18 cellular contexts compared by ENCODE assay signal in the genomic region with DNA sequence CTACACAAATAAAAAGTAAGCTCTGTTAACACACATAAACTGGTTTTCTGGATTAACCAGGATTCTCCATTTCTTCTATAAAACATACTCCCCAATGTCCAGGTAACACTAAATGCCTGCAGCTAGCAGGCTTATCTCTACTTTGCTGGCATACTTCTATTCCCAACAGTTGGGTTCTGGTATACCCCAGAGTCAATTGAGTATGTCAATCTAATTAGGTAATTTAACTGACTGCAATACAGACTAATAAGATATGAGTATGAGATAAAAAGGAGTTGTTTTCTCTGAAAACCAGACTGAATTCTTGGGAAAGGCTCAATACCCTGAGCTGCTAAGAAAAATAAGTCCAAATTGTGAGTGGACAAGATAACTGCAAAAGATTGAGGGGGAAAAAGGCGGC. TPM values are rescaled to one million over a fixed set of nuclear protein-coding genes. Genes with fewer than 3 reads are reported as not detected.
A peak's percentile ranks its signal among the peaks of the same experiment; 100 is the strongest.
DNase-seq lines count a peak whose midpoint lies in the region; ATAC-seq and TF ChIP-seq lines count a peak whose summit lies in the region.
"Had no signal": no experiment of that assay in that cellular context is flagged by ENCODE, and none has a peak within 500 bp of the region (broad histone marks: within the 10 kb centered on the region; RNA-seq: fewer than 3 reads in every experiment).

No MANE protein-coding gene starts in this region.

- H3K4me2 ChIP-seq in MM.1S (ENCODE audit: low read depth, low read length): peak overlapping the region; percentile 16; the same call in 1 of the 2 replicates
- H3K4me2 ChIP-seq: BLaER1 treated with 17β-estradiol and CSF1 and Interleukin-3, amounts not matched to agents 10 nM and 100 nM; PC-9 had no signal

- no peak overlapping the region for H3K4me3 ChIP-seq in MM.1S (ENCODE audit: low read length)
- H3K4me3 ChIP-seq in gastroesophageal sphincter: no peak overlapping the region
- H3K4me3 ChIP-seq in sigmoid colon: no peak overlapping the region
- H3K4me3 ChIP-seq: A549; BLaER1 treated with 17β-estradiol and CSF1 and Interleukin-3, amounts not matched to agents 10 nM and 100 nM; PC-9; SK-N-MC had no signal

- H3K79me2 ChIP-seq in MM.1S (ENCODE audit: low read length): no peaks in the 10 kb centered on the region

- TF ChIP-seq CTCF in MM.1S (IDR thresholded peaks at IDR 0.05; ENCODE audit: low read length) (no peak), VCaP (conservative IDR thresholded peaks at IDR 0.05) (no peak), gastroesophageal sphincter (IDR thresholded peaks at IDR 0.05) (no peak), sigmoid colon (IDR thresholded peaks at IDR 0.05) (no peak), type B pancreatic cell (conservative IDR thresholded peaks at IDR 0.05) (no peak)

- DNase-seq in MM.1S (no peak), sigmoid colon (no peak), MV-4-11 (lab: John Stamatoyannopoulos, UW) (no peak), NCI-H146 (lab: John Stamatoyannopoulos, UW) (no peak), type B pancreatic cell (ENCODE audit: extremely low spot score, unreplicated experiment) (no peak), hepatic stellate cell (ENCODE audit: low spot score) (no peak)
- DNase-seq: DMS 273 treated with DMSO at 0.1 percent for 48 hours, GDM1, GOT3, NCI-H1930, NCI-H2171 treated with DMSO at 0.1 percent for 48 hours, NCI-H446 treated with DMSO at 0.1 percent for 48 hours, PC-9 had no signal

- no peaks in the 10 kb centered on the region for H3F3A ChIP-seq in MM.1S (ENCODE audit: insufficient read depth, low read length)

- TF ChIP-seq POLR2A in gastroesophageal sphincter (IDR thresholded peaks at IDR 0.05): no peak
- no peak for TF ChIP-seq POLR2A in sigmoid colon (IDR thresholded peaks at IDR 0.05)

- no peaks in the 10 kb centered on the region for H4K20me1 ChIP-seq in MM.1S (ENCODE audit: insufficient read depth, low read length)
- H4K20me1 ChIP-seq: BLaER1 treated with 17β-estradiol and CSF1 and Interleukin-3, amounts not matched to agents 10 nM and 100 nM had no signal

- H3K27me3 ChIP-seq in MM.1S (replicated peaks; ENCODE audit: insufficient read depth, low read length) (no peaks in the 10 kb centered on the region), gastroesophageal sphincter (no peaks in the 10 kb centered on the region), sigmoid colon (no peaks in the 10 kb centered on the region)
- H3K27me3 ChIP-seq: BLaER1 treated with 17β-estradiol and CSF1 and Interleukin-3, amounts not matched to agents 10 nM and 100 nM had no signal

- whole genome bisulfite sequencing in gastroesophageal sphincter (ENCODE audit: low coverage in 1 of 2), 2 donors: 93% methylated on average over 1 of the region's 1 CpG; no CpG with 5 or more reads in 1 of the 2 donors
- 94 to 95% methylated on average over 1 of the region's 1 CpG for WGBS in sigmoid colon, 2 donors

- H3K27me3 Mint-ChIP-seq in type B pancreatic cell: no peaks in the 10 kb centered on the region

- no peaks in the 10 kb centered on the region for H3K9me3 ChIP-seq in MM.1S (replicated peaks; ENCODE audit: insufficient read depth, low read length)
- no peaks in the 10 kb centered on the region for H3K9me3 ChIP-seq in gastroesophageal sphincter
- H3K9me3 ChIP-seq in sigmoid colon: no peaks in the 10 kb centered on the region
- H3K9me3 ChIP-seq: A549; BLaER1 treated with 17β-estradiol and CSF1 and Interleukin-3, amounts not matched to agents 10 nM and 100 nM had no signal

- H3K27ac ChIP-seq in MM.1S (ENCODE audit: low read length) (no peak overlapping the region), VCaP (peak overlapping the region; percentile 86), gastroesophageal sphincter (peak overlapping the region; percentile 92 to 99 (median 96)), sigmoid colon (peak overlapping the region; percentile 91 to 99 (median 94))
- H3K27ac ChIP-seq: BLaER1 treated with 17β-estradiol and CSF1 and Interleukin-3, amounts not matched to agents 10 nM and 100 nM; PC-9; SK-N-MC had no signal

- H3K4me1 Mint-ChIP-seq in type B pancreatic cell (ENCODE audit: unreplicated experiment): peaks cover 27% of the 10 kb centered on the region

- no peak for TF ChIP-seq EP300 in gastroesophageal sphincter (IDR thresholded peaks at IDR 0.05)
- no peak for TF ChIP-seq EP300 in sigmoid colon (IDR thresholded peaks at IDR 0.05)

- peaks cover 5% of the 10 kb centered on the region for H3K9me3 Mint-ChIP-seq in type B pancreatic cell

- ATAC-seq in gastroesophageal sphincter: no peak
- ATAC-seq: A549 had no signal

- intact Hi-C loops in sigmoid colon (cut with DNase I): no loop called here

- H2AFZ ChIP-seq in MM.1S (ENCODE audit: low read length): 0 out of 2 replicates have a peak overlapping the region, but pooled peaks have one; percentile 21
- H2AFZ ChIP-seq: PC-9 had no signal

- H3K9me2 ChIP-seq in MM.1S (replicated peaks; ENCODE audit: insufficient read depth, low read length): no peaks in the 10 kb centered on the region

- no peak overlapping the region for H3K4me3 Mint-ChIP-seq in type B pancreatic cell

- H3K36me3 ChIP-seq in MM.1S (replicated peaks; ENCODE audit: insufficient read depth, low read length): no peaks in the 10 kb centered on the region
- H3K36me3 ChIP-seq in gastroesophageal sphincter: no peaks in the 10 kb centered on the region
- H3K36me3 ChIP-seq in sigmoid colon: no peaks in the 10 kb centered on the region
- H3K36me3 ChIP-seq: BLaER1 treated with 17β-estradiol and CSF1 and Interleukin-3, amounts not matched to agents 10 nM and 100 nM had no signal

- H3K36me3 Mint-ChIP-seq in type B pancreatic cell: no peaks in the 10 kb centered on the region

- no peak overlapping the region for H3K27ac Mint-ChIP-seq in type B pancreatic cell

- no peak overlapping the region for H3K9ac ChIP-seq in MM.1S (ENCODE audit: low read length)
- H3K9ac ChIP-seq: BLaER1 treated with 17β-estradiol and CSF1 and Interleukin-3, amounts not matched to agents 10 nM and 100 nM had no signal

- peaks cover 19% of the 10 kb centered on the region; the same call in 1 of the 2 replicates for H3K4me1 ChIP-seq in MM.1S (ENCODE audit: low read length)
- peaks cover 23 to 82% (median 37%) of the 10 kb centered on the region in 3 donors for H3K4me1 ChIP-seq in gastroesophageal sphincter
- peaks cover 0 to 95% (median 91%) of the 10 kb centered on the region in 4 donors for H3K4me1 ChIP-seq in sigmoid colon
- H3K4me1 ChIP-seq: BLaER1 treated with 17β-estradiol and CSF1 and Interleukin-3, amounts not matched to agents 10 nM and 100 nM had no signal

RNA-seq across cellular contexts. Expression of a gene that starts 9.4 kb away (rescaled TPM):
- total RNA-seq in gastroesophageal sphincter: 100 to 1,000 TPM in 3 of 4 donors, 10 to 100 TPM in 1; 64.5 to 185 (median 131) TPM
- total RNA-seq in sigmoid colon: 100 to 1,000 TPM; 179 to 346 (median 240) TPM
- 1 to 10 TPM in 2 of 3 donors, under 1 TPM in 1; 0.23 to 6.8 (median 1.8) TPM for polyA plus RNA-seq in sigmoid colon
- 10.9 and 16.3 TPM in 2 replicates for total RNA-seq in type B pancreatic cell (ENCODE audit: low replicate concordance)
